Comparison of ENCODE assay signal across 17 cellular contexts in genomic region chr2:200750323-200750910, GRCh38.
DNase-seq lines count a peak whose midpoint lies in the region; ATAC-seq, FAIRE-seq and TF ChIP-seq lines count a peak whose summit lies in the region.
"Had no signal": no experiment of that assay in that cellular context is flagged by ENCODE, and none has a peak within 500 bp of the region (broad histone marks: within the 10 kb centered on the region; RNA-seq: fewer than 3 reads in every experiment).

No MANE protein-coding gene starts in this region.

- TF ChIP-seq RAD21 in HepG2 (CRISPR knock-in tag; IDR thresholded peaks at IDR 0.05): no peak

- H3K4me3 ChIP-seq in HepG2 (replicated peaks in 1 of 3; ENCODE audit: insufficient read depth in 1 of 3, low read depth in 2 of 3, low read length in 3 of 3): no peak overlapping the region
- H3K4me3 ChIP-seq in right lobe of liver: no peak overlapping the region
- no peak overlapping the region for H3K4me3 ChIP-seq in endothelial cell of umbilical vein (replicated peaks in 1 of 3; ENCODE audit: insufficient read depth in 1 of 3, low read depth in 1 of 3, low read length in 3 of 3)
- H3K4me3 ChIP-seq in H7 (ENCODE audit: insufficient read depth, low read depth, low read length): no peak overlapping the region
- H3K4me3 ChIP-seq: BLaER1, GM12878 had no signal

- H3K9me1 ChIP-seq in endothelial cell of umbilical vein (replicated peaks; ENCODE audit: control insufficient read depth, extremely low read depth, insufficient read depth, low read length): no peaks in the 10 kb centered on the region

- H3K27ac ChIP-seq in HepG2 (ENCODE audit: extremely low read length, insufficient read depth, low read length) (no peak overlapping the region), right lobe of liver (no peak overlapping the region), endothelial cell of umbilical vein (ENCODE audit: insufficient read depth, low read depth, low read length) (no peak overlapping the region)
- H3K27ac ChIP-seq: 22Rv1, BLaER1, HL-60 had no signal

- 87% methylated on average over 6 of the region's 6 CpGs for WGBS in HepG2 (ENCODE audit: low lambda C conversion rate)
- 54% methylated on average over 5 of the region's 6 CpGs for WGBS in right lobe of liver (ENCODE audit: insufficient coverage, low coverage, low lambda C conversion rate, missing lambda C conversion rate)

- H3K9ac ChIP-seq in HepG2 (ENCODE audit: insufficient read depth, low read depth, low read length) (no peak overlapping the region), endothelial cell of umbilical vein (replicated peaks; ENCODE audit: extremely low read depth, insufficient read depth, low read length) (no peak overlapping the region)
- H3K9ac ChIP-seq: BLaER1 had no signal

- H3K4me2 ChIP-seq in HepG2 (ENCODE audit: low read depth, low read length) (no peak overlapping the region), endothelial cell of umbilical vein (ENCODE audit: insufficient read depth, low read length) (no peak overlapping the region)
- H3K4me2 ChIP-seq: BLaER1 had no signal

- H3K4me1 Mint-ChIP-seq in nephron: peaks cover 28% of the 10 kb centered on the region
- H3K4me1 Mint-ChIP-seq in activated naive CD4-positive, alpha-beta T cell treated with anti-CD3 and anti-CD28 coated beads for 36 hours (ENCODE audit: low read depth): peaks cover 5% of the 10 kb centered on the region

- H3K27ac Mint-ChIP-seq in nephron: peak overlapping the region in 2 of 3 experiments; percentile 18 to 50
- no peak overlapping the region for H3K27ac Mint-ChIP-seq in activated naive CD4-positive, alpha-beta T cell treated with anti-CD3 and anti-CD28 coated beads for 36 hours
- H3K27ac Mint-ChIP-seq: CD4-positive, CD25-positive, alpha-beta regulatory T cell had no signal

- H3K4me1 ChIP-seq in HepG2 (ENCODE audit: insufficient read depth, low read length): peaks cover 74% of the 10 kb centered on the region
- peaks cover 0 to 46% (median 12%) of the 10 kb centered on the region in 4 donors for H3K4me1 ChIP-seq in right lobe of liver
- peaks cover 17% of the 10 kb centered on the region for H3K4me1 ChIP-seq in endothelial cell of umbilical vein (ENCODE audit: control insufficient read depth, extremely low read depth, insufficient read depth, low read length)

- no peaks in the 10 kb centered on the region for H3K36me3 Mint-ChIP-seq in nephron (ENCODE audit: low read depth)
- H3K36me3 Mint-ChIP-seq in activated naive CD4-positive, alpha-beta T cell treated with anti-CD3 and anti-CD28 coated beads for 36 hours (ENCODE audit: low read depth): no peaks in the 10 kb centered on the region
- H3K36me3 Mint-ChIP-seq: CD4-positive, CD25-positive, alpha-beta regulatory T cell had no signal

- H4K20me1 ChIP-seq in HepG2 (ENCODE audit: insufficient read depth, low read length) (no peaks in the 10 kb centered on the region), endothelial cell of umbilical vein (replicated peaks; ENCODE audit: control insufficient read depth, extremely low read depth, insufficient read depth, low read length) (no peaks in the 10 kb centered on the region)
- H4K20me1 ChIP-seq: BLaER1 had no signal

- ATAC-seq in HepG2: no peak
- no peak for ATAC-seq in right lobe of liver
- ATAC-seq: HCT116 had no signal

- H3K79me2 ChIP-seq in HepG2 (ENCODE audit: insufficient read depth, low read length) (no peaks in the 10 kb centered on the region), endothelial cell of umbilical vein (ENCODE audit: control insufficient read depth, insufficient read depth, low read length) (no peaks in the 10 kb centered on the region)

- H3K27me3 ChIP-seq in HepG2 (ENCODE audit: control insufficient read depth in 1 of 2, insufficient read depth in 2 of 2, low read length in 2 of 2): peaks cover 0 to 6% of the 10 kb centered on the region in 2 experiments; a peak in 2 of 5 replicates
- H3K27me3 ChIP-seq in right lobe of liver: no peaks in the 10 kb centered on the region
- no peaks in the 10 kb centered on the region for H3K27me3 ChIP-seq in endothelial cell of umbilical vein (ENCODE audit: control insufficient read depth in 2 of 2, insufficient read depth in 2 of 2, low read length in 2 of 2)
- H3K27me3 ChIP-seq in H7 (ENCODE audit: control insufficient read depth, insufficient read depth, low read length): no peaks in the 10 kb centered on the region
- H3K27me3 ChIP-seq: BLaER1 had no signal

- H3K36me3 ChIP-seq in HepG2 (replicated peaks in 1 of 2; ENCODE audit: control insufficient read depth in 1 of 2, insufficient read depth in 2 of 2, low read length in 2 of 2): no peaks in the 10 kb centered on the region
- H3K36me3 ChIP-seq in right lobe of liver: no peaks in the 10 kb centered on the region
- H3K36me3 ChIP-seq in endothelial cell of umbilical vein (ENCODE audit: control insufficient read depth in 2 of 2, extremely low read depth in 1 of 2, insufficient read depth in 2 of 2, low read length in 2 of 2): no peaks in the 10 kb centered on the region
- no peaks in the 10 kb centered on the region for H3K36me3 ChIP-seq in H7 (replicated peaks; ENCODE audit: control insufficient read depth, insufficient read depth, low read length)

- dilution Hi-C loops in endothelial cell of umbilical vein (cut with MboI; ENCODE audit: extremely low pct_ligation_motif_present, low sequenced_read_pairs): no loop called here

- CTCF ChIA-PET in HepG2 (lab: Yijun Ruan, JAX; ENCODE audit: low intra/inter-chr PET ratio, low total read pairs) (no interaction called here), endothelial cell of umbilical vein (lab: Charles Lee) (interaction anchor here (1.3 to 3.5 kb wide), 3 partner anchors 11 to 15 kb away, joined by 3 to 13 read pairs (median 11); no protein-coding TSS in a partner anchor)
- CTCF ChIA-PET in activated naive CD4-positive, alpha-beta T cell treated with anti-CD3 and anti-CD28 coated beads for 36 hours (lab: Charles Lee): interaction anchor here (1.4 kb wide), 1 partner anchor 15 kb away, joined by 3 read pairs; no protein-coding TSS in a partner anchor

- no peak for FAIRE-seq in HepG2 (lab: Jason Lieb, UNC)
- FAIRE-seq in endothelial cell of umbilical vein (lab: Jason Lieb, UNC): no peak
- FAIRE-seq: GM12878, GM18507 had no signal

- H3K9me3 ChIP-seq in HepG2 (ENCODE audit: low read length) (no peaks in the 10 kb centered on the region), right lobe of liver (no peaks in the 10 kb centered on the region), endothelial cell of umbilical vein (replicated peaks; ENCODE audit: control insufficient read depth, insufficient read depth, low read length) (no peaks in the 10 kb centered on the region)
- H3K9me3 ChIP-seq: BLaER1 had no signal

- BruUV-seq in HepG2 (replicated peaks; lab: Mats Ljungman, UMichigan): no TSS peak
- no TSS peak for BruUV-seq in endothelial cell of umbilical vein (replicated peaks; lab: Mats Ljungman, UMichigan)

- TF ChIP-seq CTCF in HepG2 (CRISPR knock-in tag; IDR thresholded peaks at IDR 0.05): no peak
- no peak for TF ChIP-seq CTCF in right lobe of liver (IDR thresholded peaks at IDR 0.05)
- TF ChIP-seq CTCF in endothelial cell of umbilical vein (IDR thresholded peaks at IDR 0.05; ENCODE audit: extremely low read depth in 1 of 2, insufficient read depth in 1 of 2, low read depth in 1 of 2, low read length in 2 of 2): no peak
- TF ChIP-seq CTCF in nephron (IDR thresholded peaks at IDR 0.05; ENCODE audit: unreplicated experiment in 3 of 3): no peak

- POLR2A ChIA-PET in HepG2 (lab: Yijun Ruan, JAX) (interaction anchor here (0.9 kb wide), 1 partner anchor 38 kb away, joined by 3 read pairs; no protein-coding TSS in a partner anchor), endothelial cell of umbilical vein (lab: Charles Lee) (no interaction called here)

- TF ChIP-seq EP300 in HepG2 (IDR thresholded peaks at IDR 0.05; ENCODE audit: low read depth in 2 of 2, low read length in 2 of 2) (no peak), HepG2 (CRISPR knock-in tag; IDR thresholded peaks at IDR 0.05; ENCODE audit: borderline replicate concordance) (no peak)

- no peaks in the 10 kb centered on the region for H3K27me3 Mint-ChIP-seq in nephron (ENCODE audit: low read depth)
- H3K27me3 Mint-ChIP-seq in activated naive CD4-positive, alpha-beta T cell treated with anti-CD3 and anti-CD28 coated beads for 36 hours (ENCODE audit: low read depth): no peaks in the 10 kb centered on the region

- H3K9me3 Mint-ChIP-seq in nephron: no peaks in the 10 kb centered on the region
- H3K9me3 Mint-ChIP-seq in activated naive CD4-positive, alpha-beta T cell treated with anti-CD3 and anti-CD28 coated beads for 36 hours: no peaks in the 10 kb centered on the region
- H3K9me3 Mint-ChIP-seq: CD4-positive, CD25-positive, alpha-beta regulatory T cell had no signal

- in situ Hi-C loops in HepG2 (cut with HindIII; ENCODE audit: extremely low pct_ligation_motif_present, low pct_unique_long_range_greater_than_20kb): no loop called here
- in situ Hi-C loops in G401 (cut with HindIII; ENCODE audit: low sequenced_read_pairs): no loop called here

- no peak for DNase-seq in HepG2 (ENCODE audit: low spot score)
- no peak for DNase-seq in right lobe of liver
- DNase-seq in endothelial cell of umbilical vein (ENCODE audit: low read depth, low spot score): peak; percentile 59
- no peak for DNase-seq in G401 (ENCODE audit: low spot score)
- no peak for DNase-seq in NCI-H128 (lab: John Stamatoyannopoulos, UW; ENCODE audit: unreplicated experiment)
- no peak for DNase-seq in H7
- DNase-seq in activated naive CD4-positive, alpha-beta T cell treated with anti-CD3 and anti-CD28 coated beads for 36 hours: no peak
- DNase-seq: Calu3; CD4-positive, CD25-positive, alpha-beta regulatory T cell; DMS 273 treated with DMSO at 0.1 percent for 48 hours had no signal

- intact Hi-C loops in HepG2 (cut with micrococcal nuclease; ENCODE audit: unreplicated experiment) (no loop called here), right lobe of liver (cut with DNase I) (no loop called here), endothelial cell of umbilical vein (cut with micrococcal nuclease) (no loop called here)
- intact Hi-C loops in activated naive CD4-positive, alpha-beta T cell treated with anti-CD3 and anti-CD28 coated beads for 36 hours (cut with micrococcal nuclease): no loop called here

- no peak overlapping the region for H3K4me3 Mint-ChIP-seq in nephron
- no peak overlapping the region for H3K4me3 Mint-ChIP-seq in activated naive CD4-positive, alpha-beta T cell treated with anti-CD3 and anti-CD28 coated beads for 36 hours
- H3K4me3 Mint-ChIP-seq: CD4-positive, CD25-positive, alpha-beta regulatory T cell had no signal

- TF ChIP-seq POLR2A in HepG2 (IDR thresholded peaks at IDR 0.05; ENCODE audit: insufficient read depth in 1 of 2, low read depth in 2 of 2, low read length in 2 of 2): no peak
- no peak for TF ChIP-seq POLR2A in right lobe of liver (IDR thresholded peaks at IDR 0.05)
- no peak for TF ChIP-seq POLR2A in endothelial cell of umbilical vein (IDR thresholded peaks at IDR 0.05; ENCODE audit: low read depth, low read length)

- no peak overlapping the region for H2AFZ ChIP-seq in HepG2 (ENCODE audit: low read length)
- H2AFZ ChIP-seq in endothelial cell of umbilical vein (ENCODE audit: low read depth, low read length): no peak overlapping the region

TF ChIP-seq in HepG2, 621 proteins besides CTCF, POLR2A, EP300 and RAD21 (continues in another document):
- TF ChIP-seq ZNF121 (CRISPR knock-in tag; IDR thresholded peaks at IDR 0.05): peak; percentile 48; the same call in 1 of the 2 replicates

TF ChIP-seq in endothelial cell of umbilical vein, 7 proteins besides CTCF, POLR2A, EP300 and RAD21 (continues in another document):
- TF ChIP-seq MYC (IDR thresholded peaks at IDR 0.05; ENCODE audit: low read depth, low read length): no peak
